In the genomic region with DNA sequence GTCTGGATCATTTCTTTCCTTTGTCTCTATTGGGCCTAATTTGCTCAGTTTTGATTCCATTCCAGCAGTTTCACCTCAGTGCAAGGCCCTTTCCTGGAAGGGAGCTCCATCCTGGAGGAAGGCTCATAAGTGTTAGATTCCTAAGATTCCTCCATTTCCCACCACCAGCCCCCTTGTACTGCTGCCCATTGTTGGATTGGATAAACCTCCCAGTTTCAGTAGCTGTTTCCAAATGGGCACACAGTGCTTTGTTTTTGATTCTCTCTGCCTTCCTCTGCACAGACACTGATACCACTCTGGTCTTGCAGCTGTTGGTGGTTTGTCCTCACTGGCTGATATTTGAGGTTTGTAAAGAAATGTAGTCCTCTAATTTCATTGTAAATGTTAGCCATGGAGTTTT, we compare ENCODE assay signal across 18 cellular contexts.
DNase-seq lines count a peak whose midpoint lies in the region; ATAC-seq, FAIRE-seq and TF ChIP-seq lines count a peak whose summit lies in the region.
"Had no signal": no experiment of that assay in that cellular context is flagged by ENCODE, and none has a peak within 500 bp of the region (broad histone marks: within the 10 kb centered on the region; RNA-seq: fewer than 3 reads in every experiment).

No MANE protein-coding gene starts in this region.

- peak overlapping the region; percentile 84 for H2AFZ ChIP-seq in H1 (ENCODE audit: low read length)
- peak overlapping the region; percentile 23 for H2AFZ ChIP-seq in smooth muscle cell (ENCODE audit: low read depth)
- no peak overlapping the region for H2AFZ ChIP-seq in osteoblast (ENCODE audit: low read length)

- H4K20me1 ChIP-seq in H1 (replicated peaks in 1 of 2; ENCODE audit: control insufficient read depth in 1 of 2, insufficient read depth in 2 of 2, low read length in 2 of 2) = no peaks in the 10 kb centered on the region
- H4K20me1 ChIP-seq in smooth muscle cell (ENCODE audit: low read depth) = no peaks in the 10 kb centered on the region
- H4K20me1 ChIP-seq in osteoblast (ENCODE audit: insufficient read depth, low read length) = no peaks in the 10 kb centered on the region

- no peak overlapping the region for H3K4ac ChIP-seq in H1 (replicated peaks; ENCODE audit: insufficient read length, low read depth, low read length)
- no peak overlapping the region for H3K4ac ChIP-seq in mesendoderm (ENCODE audit: low read depth, low read length)

- H3K14ac ChIP-seq in H1 (ENCODE audit: insufficient read length) = no peak overlapping the region

- H3K79me1 ChIP-seq in H1 (ENCODE audit: low read depth, low read length) = no peaks in the 10 kb centered on the region
- no peaks in the 10 kb centered on the region for H3K79me1 ChIP-seq in mesendoderm (ENCODE audit: low read length)

- no peaks in the 10 kb centered on the region for H3K27me3 ChIP-seq in H1 (replicated peaks in 1 of 4; ENCODE audit: control insufficient read depth in 3 of 4, extremely low read depth in 1 of 4, insufficient read depth in 3 of 4, low read length in 3 of 4)
- no peaks in the 10 kb centered on the region for H3K27me3 ChIP-seq in mesendoderm (ENCODE audit: insufficient read depth, low read length, poor library complexity)
- no peaks in the 10 kb centered on the region for H3K27me3 ChIP-seq in smooth muscle cell (ENCODE audit: low read depth)
- H3K27me3 ChIP-seq in osteoblast (ENCODE audit: insufficient read depth, low read length) = no peaks in the 10 kb centered on the region

- no peak overlapping the region for H4K8ac ChIP-seq in H1 (ENCODE audit: extremely low read depth, insufficient read depth, low read length)
- no peak overlapping the region for H4K8ac ChIP-seq in mesendoderm (ENCODE audit: low read depth, low read length)

- TF ChIP-seq RAD21 in H1 (IDR thresholded peaks at IDR 0.05 in 1 of 2, conservative IDR thresholded peaks at IDR 0.05 in 1 of 2; ENCODE audit: low read depth in 2 of 2, low read length in 2 of 2) = no peak

- H3K23me2 ChIP-seq in H1 (ENCODE audit: low read depth, low read length) = no peaks in the 10 kb centered on the region

- no peak overlapping the region for H2BK120ac ChIP-seq in H1 (replicated peaks; ENCODE audit: low read depth, low read length)
- H2BK120ac ChIP-seq in mesendoderm (ENCODE audit: low read depth, low read length) = no peak overlapping the region

- no peak overlapping the region for H3K4me2 ChIP-seq in H1 (ENCODE audit: insufficient read depth in 1 of 2, low read depth in 2 of 2, low read length in 2 of 2)
- H3K4me2 ChIP-seq in mesendoderm (ENCODE audit: low read length) = peak overlapping the region; percentile 31
- no peak overlapping the region for H3K4me2 ChIP-seq in smooth muscle cell
- no peak overlapping the region for H3K4me2 ChIP-seq in osteoblast (ENCODE audit: insufficient read depth, low read length)
- H3K4me2 ChIP-seq: KMS-11 had no signal

- H3K36me3 ChIP-seq in H1 (ENCODE audit: control insufficient read depth in 2 of 4, insufficient read depth in 4 of 4, low read length in 3 of 4) = no peaks in the 10 kb centered on the region
- H3K36me3 ChIP-seq in mesendoderm (ENCODE audit: control insufficient read depth, insufficient read depth, low read length) = no peaks in the 10 kb centered on the region
- no peaks in the 10 kb centered on the region for H3K36me3 ChIP-seq in smooth muscle cell (ENCODE audit: low read depth)
- no peaks in the 10 kb centered on the region for H3K36me3 ChIP-seq in osteoblast (ENCODE audit: insufficient read depth, low read length)

- no peak for ATAC-seq in activated CD4-positive, CD25-positive, alpha-beta regulatory T cell treated with anti-CD3 and anti-CD28 coated beads, Interleukin-2, amount 50 U/mL, for 24 hours
- no peak for ATAC-seq in HG03095 (IDR thresholded peaks at IDR 0.05; ENCODE audit: unreplicated experiment)
- ATAC-seq: HepG2 had no signal

- H2AK5ac ChIP-seq in H1 (ENCODE audit: low read depth, low read length) (no peak overlapping the region), mesendoderm (ENCODE audit: low read length) (no peak overlapping the region)

- no peak overlapping the region for H3K4me3 ChIP-seq in H1 (ENCODE audit: extremely low read depth in 1 of 4, insufficient read depth in 2 of 4, low read depth in 3 of 4, low read length in 4 of 4)
- H3K4me3 ChIP-seq in mesendoderm (ENCODE audit: low read length) = no peak overlapping the region
- no peak overlapping the region for H3K4me3 ChIP-seq in smooth muscle cell
- H3K4me3 ChIP-seq in osteoblast (ENCODE audit: insufficient read depth, low read length) = no peak overlapping the region

- no peak overlapping the region for H3K56ac ChIP-seq in H1 (replicated peaks; ENCODE audit: insufficient read length, low read depth, low read length)
- H3K56ac ChIP-seq in mesendoderm (ENCODE audit: low read length) = peak overlapping the region; percentile 75

- H3K27ac ChIP-seq in H1 (ENCODE audit: low read depth, low read length) = 0 out of 2 replicates have a peak overlapping the region, but pooled peaks have one; percentile 2
- H3K27ac ChIP-seq in mesendoderm (ENCODE audit: low read depth, low read length) = peak overlapping the region; percentile 65
- H3K27ac ChIP-seq in smooth muscle cell (ENCODE audit: low read depth) = no peak overlapping the region
- H3K27ac ChIP-seq in osteoblast (ENCODE audit: low read depth, low read length) = no peak overlapping the region
- H3K27ac ChIP-seq: KMS-11 had no signal

- no peak overlapping the region for H3K18ac ChIP-seq in H1 (ENCODE audit: extremely low read depth, low read length)
- H3K18ac ChIP-seq in mesendoderm (ENCODE audit: low read length) = no peak overlapping the region

- TF ChIP-seq CTCF in H1 (IDR thresholded peaks at IDR 0.05; ENCODE audit: control extremely low read depth in 1 of 3, insufficient read depth in 1 of 3, low read depth in 1 of 3, low read length in 3 of 3) (no peak), smooth muscle cell (IDR thresholded peaks at IDR 0.05; ENCODE audit: borderline replicate concordance, insufficient read depth, poor library complexity, severe bottlenecking) (no peak), osteoblast (IDR thresholded peaks at IDR 0.05; ENCODE audit: extremely low read depth, low read depth, low read length) (no peak)

- TF ChIP-seq POLR2A in H1 (IDR thresholded peaks at IDR 0.05; ENCODE audit: control extremely low read depth in 1 of 2, low read depth in 2 of 2, low read length in 2 of 2) = no peak

- CTCF ChIA-PET in H1 (lab: Charles Lee; ENCODE audit: partially characterized antibody) = no interaction called here

- H4K5ac ChIP-seq in H1 (ENCODE audit: insufficient read length, low read depth, low read length) (peak overlapping the region; percentile 29), mesendoderm (ENCODE audit: low read length) (peak overlapping the region; percentile 40)

- H3K9ac ChIP-seq in H1 (replicated peaks in 1 of 4; ENCODE audit: extremely low read depth in 1 of 4, low read depth in 3 of 4, low read length in 3 of 4) (no peak overlapping the region), mesendoderm (ENCODE audit: low read length) (no peak overlapping the region), smooth muscle cell (ENCODE audit: low read depth) (no peak overlapping the region)
- H3K9ac ChIP-seq: KMS-11 had no signal

- H4K91ac ChIP-seq in H1 (replicated peaks; ENCODE audit: insufficient read length, low read length) = no peak overlapping the region

- DNase-seq in LHCN-M2 (ENCODE audit: low read depth) = peak; percentile 81
- DNase-seq in H1 (ENCODE audit: low read depth in 1 of 2, low spot score in 2 of 2) = no peak
- peak; percentile 93 for DNase-seq in mesendoderm
- no peak for DNase-seq in smooth muscle cell (lab: John Stamatoyannopoulos, UW; ENCODE audit: unreplicated experiment)
- no peak for DNase-seq in osteoblast (ENCODE audit: insufficient read length, low spot score, missing footprints)
- DNase-seq: ACHN; Calu3; CD4-positive, CD25-positive, alpha-beta regulatory T cell; HFFc6; NCI-H1105 treated with DMSO at 0.1 percent for 48 hours; NCI-H187 treated with DMSO at 0.1 percent for 48 hours; NCI-H2171; SIG-M5 had no signal

- H3K9me3 ChIP-seq in H1 (ENCODE audit: insufficient read depth in 2 of 2, low read depth in 1 of 2, low read length in 1 of 2) (no peaks in the 10 kb centered on the region), smooth muscle cell (replicated peaks; ENCODE audit: low read depth) (no peaks in the 10 kb centered on the region), osteoblast (ENCODE audit: low read depth, low read length) (no peaks in the 10 kb centered on the region)

- H3K4me1 ChIP-seq in H1 (replicated peaks in 1 of 4; ENCODE audit: control insufficient read depth in 3 of 4, insufficient read depth in 4 of 4, low read length in 3 of 4) (peaks cover 0 to 5% (median 2%) of the 10 kb centered on the region in 4 experiments; a peak in 4 of 7 replicates), mesendoderm (ENCODE audit: control insufficient read depth, low read depth, low read length) (peaks cover 13% of the 10 kb centered on the region), smooth muscle cell (ENCODE audit: low read depth) (peaks cover 5% of the 10 kb centered on the region), osteoblast (ENCODE audit: insufficient read depth, low read length) (no peaks in the 10 kb centered on the region)

- H2BK20ac ChIP-seq in H1 (ENCODE audit: low read length) = no peak overlapping the region

- no peaks in the 10 kb centered on the region for H3F3A ChIP-seq in smooth muscle cell (ENCODE audit: low read depth)

- H3K23ac ChIP-seq in H1 (ENCODE audit: insufficient read length) (no peak overlapping the region), mesendoderm (ENCODE audit: low read length) (no peak overlapping the region)

- FAIRE-seq in H1 (lab: Jason Lieb, UNC) = no peak
- FAIRE-seq: GM12891, HepG2 had no signal

- POLR2A ChIA-PET in H1 (lab: Charles Lee; ENCODE audit: partially characterized antibody) = no interaction called here

- no peaks in the 10 kb centered on the region for H3K79me2 ChIP-seq in H1 (ENCODE audit: control insufficient read depth in 1 of 2, insufficient read depth in 2 of 2, low read length in 2 of 2)
- no peaks in the 10 kb centered on the region for H3K79me2 ChIP-seq in mesendoderm (ENCODE audit: control insufficient read depth, insufficient read depth, low read length)
- H3K79me2 ChIP-seq in smooth muscle cell (ENCODE audit: low read depth) = no peaks in the 10 kb centered on the region
- no peaks in the 10 kb centered on the region for H3K79me2 ChIP-seq in osteoblast (ENCODE audit: insufficient read depth, low read length)

- H2BK15ac ChIP-seq in H1 (ENCODE audit: low read length) (no peak overlapping the region), mesendoderm (replicated peaks; ENCODE audit: low read depth) (no peak overlapping the region)

- H2BK12ac ChIP-seq in H1 (ENCODE audit: low read depth, low read length) = 0 out of 2 replicates have a peak overlapping the region, but pooled peaks have one; percentile 39

- TF ChIP-seq EP300 in H1 (IDR thresholded peaks at IDR 0.05; ENCODE audit: borderline replicate concordance in 1 of 2, low read depth in 2 of 2, low read length in 2 of 2) = no peak

- H2BK5ac ChIP-seq in H1 (ENCODE audit: low read depth, low read length) (0 out of 2 replicates have a peak overlapping the region, but pooled peaks have one; percentile 18), mesendoderm (ENCODE audit: low read length) (peak overlapping the region; percentile 85)

Comparison
In these comparisons a context has a peak if more than half of its experiments do, and no peak if none do; other contexts are left out.
1. DNase-seq: peak in LHCN-M2 (single experiment) and mesendoderm (single experiment); none in H1 (0 of 2), smooth muscle cell (single experiment) and osteoblast (single experiment).
2. H3K27ac ChIP-seq: peak in H1 (single experiment) and mesendoderm (single experiment); none in smooth muscle cell (single experiment) and osteoblast (single experiment).